In genomic region chr3:122530164-122530563, GRCh38 we compare ENCODE assay signal across 27 cellular contexts. TPM values are rescaled to one million over a fixed set of nuclear protein-coding genes. Genes with fewer than 3 reads are reported as not detected.
"Had no signal": no experiment of that assay in that cellular context is flagged by ENCODE, and none has a peak within 500 bp of the region (broad histone marks: within the 10 kb centered on the region; RNA-seq: fewer than 3 reads in every experiment).

No MANE protein-coding gene starts in this region.

- H3K4me3 Mint-ChIP-seq: immature natural killer cell, mesothelial cell of epicardium, naive B cell had no signal

- H3K4me1 ChIP-seq: esophagus muscularis mucosa, gastroesophageal sphincter, heart left ventricle, lower lobe of right lung had no signal

- H2AFZ ChIP-seq: hepatocyte had no signal

- H3K4me2 ChIP-seq: hepatocyte had no signal

- H3K27me3 Mint-ChIP-seq: naive B cell had no signal

- ATAC-seq: foreskin keratinocyte, gastroesophageal sphincter, heart left ventricle, left colon, left lung, left ventricle myocardium superior, lower lobe of right lung, mucosa of descending colon had no signal

- H3K27ac ChIP-seq: coronary artery, dorsolateral prefrontal cortex, esophagus muscularis mucosa, foreskin keratinocyte, gastroesophageal sphincter, heart left ventricle, hepatocyte, left lung, lower lobe of right lung had no signal

- H3K79me2 ChIP-seq: hepatocyte had no signal

- DNase-seq: dermis blood vessel endothelial cell; dorsolateral prefrontal cortex; effector CD4-positive, alpha-beta T cell; effector memory CD4-positive, alpha-beta T cell; foreskin keratinocyte; heart left ventricle; hypothalamus; immature natural killer cell; islet precursor cell; kidney; kidney glomerular epithelial cell; left colon; left lung; left ventricle myocardium superior; lower lobe of right lung; mesenchymal stem cell; mucosa of descending colon; naive B cell had no signal

- H3K27ac Mint-ChIP-seq: mesothelial cell of epicardium had no signal

- H3K4me3 ChIP-seq: coronary artery, dorsolateral prefrontal cortex, esophagus muscularis mucosa, gastroesophageal sphincter, heart left ventricle, hepatocyte, left lung, lower lobe of right lung, mucosa of descending colon had no signal

- H3K4me1 Mint-ChIP-seq: immature natural killer cell, mesothelial cell of epicardium, naive B cell had no signal

- H3K9me3 ChIP-seq: esophagus muscularis mucosa, gastroesophageal sphincter, heart left ventricle, left lung, lower lobe of right lung, mucosa of descending colon had no signal

- H3K9me3 Mint-ChIP-seq: immature natural killer cell, mesothelial cell of epicardium, naive B cell had no signal

- H3K27me3 ChIP-seq: dorsolateral prefrontal cortex, esophagus muscularis mucosa, foreskin keratinocyte, gastroesophageal sphincter, heart left ventricle, hepatocyte, left lung had no signal

- FAIRE-seq: colon, endothelial cell of umbilical vein, frontal cortex, kidney had no signal

RNA-seq across cellular contexts. Expression of gene PARP15, which starts 47.3 kb away (rescaled TPM):
- total RNA-seq: epithelial cell of proximal tubule, frontal cortex had no signal
